ENCODE assay signal across 25 cellular contexts in the genomic region with DNA sequence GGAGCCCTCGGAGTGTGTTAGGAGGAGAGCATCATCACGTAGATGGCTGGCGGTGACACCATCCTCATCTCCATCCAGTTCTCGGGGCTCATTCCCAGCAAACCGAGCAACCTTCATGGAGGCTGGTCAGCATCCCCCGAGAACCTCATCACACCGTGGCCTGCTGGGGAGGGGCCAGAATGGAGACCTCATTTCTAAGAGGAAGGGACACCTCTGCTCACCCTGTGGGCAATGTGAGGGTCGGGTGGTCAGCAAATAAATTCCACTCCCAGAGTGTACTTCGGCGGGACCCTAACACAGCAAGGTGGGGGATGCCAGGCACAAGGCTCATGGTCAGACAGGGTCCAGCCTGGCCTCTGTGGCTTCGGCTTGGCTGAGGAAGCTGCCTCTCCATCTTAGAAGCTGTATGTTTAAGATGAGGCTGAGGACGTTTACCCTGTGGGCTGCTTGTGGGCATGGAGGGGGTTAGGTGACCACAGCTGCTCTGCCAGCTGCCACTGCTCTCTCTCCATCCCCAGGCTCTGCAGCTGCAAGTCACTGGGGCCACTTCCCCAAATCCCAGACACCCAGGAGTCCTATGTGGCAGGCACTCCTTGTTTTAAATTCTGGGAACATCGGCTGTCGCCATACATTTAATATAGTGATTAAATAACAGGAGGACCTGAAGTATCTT. TPM values are rescaled to one million over a fixed set of nuclear protein-coding genes. Genes with fewer than 3 reads are reported as not detected.
"Had no signal": no experiment of that assay in that cellular context is flagged by ENCODE, and none has a peak within 500 bp of the region (broad histone marks: within the 10 kb centered on the region; RNA-seq: fewer than 3 reads in every experiment).

No MANE protein-coding gene starts in this region.

- H3K9ac ChIP-seq: KMS-11 had no signal

- H3K27me3 ChIP-seq: brain microvascular endothelial cell had no signal

- DNase-seq: activated CD4-positive, alpha-beta T cell treated with anti-CD3 and anti-CD28 coated beads, Interleukin-2, amount 10 ng/mL, durations not matched to agents 24 days and 14 days; activated CD4-positive, alpha-beta T cell treated with anti-CD3 and anti-CD28 coated beads, Interleukin-2, amount 50 U/mL, for 48 hours; activated CD4-positive, CD25-positive, alpha-beta regulatory T cell treated with anti-CD3 and anti-CD28 coated beads, Interleukin-2, amount 50 U/mL, for 72 hours; activated CD8-positive, alpha-beta memory T cell treated with anti-CD3 and anti-CD28 coated beads for 24 hours; activated gamma-delta T cell treated with Interleukin-2 at 50 U/mL for 16 hours; activated naive CD4-positive, alpha-beta T cell treated with anti-CD3 and anti-CD28 coated beads, Interleukin-2, amount 10 ng/mL, durations not matched to agents 7 days and 5 days; activated naive CD8-positive, alpha-beta T cell treated with anti-CD3 and anti-CD28 coated beads for 36 hours; activated T-cell treated with anti-CD3 and anti-CD28 coated beads for 4 hours; activated T-cell treated with anti-CD3 and anti-CD28 coated beads, Interleukin-2, amount 50 U/mL, for 48 hours; brain microvascular endothelial cell; MM.1S; NCI-H1105 treated with DMSO at 0.1 percent for 48 hours; NCI-H146; NCI-H187 treated with DMSO at 0.1 percent for 48 hours; NCI-H2081 treated with DMSO at 0.1 percent for 48 hours; NCI-H446; NCI-H524; PC-3; SHP77 treated with DMSO at 0.1 percent for 48 hours; T-helper 17 cell; T-helper 9 cell had no signal

- ATAC-seq: activated T-helper 17 cell treated with anti-CD3 and anti-CD28 coated beads, Interleukin-2, amount 50 U/mL, for 72 hours; PC-3; T-helper 17 cell; WTC11 had no signal

- H3K4me3 ChIP-seq: cardiac muscle cell had no signal

- H3K36me3 ChIP-seq: brain microvascular endothelial cell, cardiac muscle cell had no signal

- H3K4me2 ChIP-seq: KMS-11 had no signal

- H3K27ac ChIP-seq: brain microvascular endothelial cell, cardiac muscle cell, KMS-11 had no signal

RNA-seq across cellular contexts. Expression of a gene that starts 56.5 kb away (rescaled TPM):
- total RNA-seq: activated T-helper 17 cell treated with anti-CD3 and anti-CD28 coated beads, Interleukin-2, amount 50 U/mL, for 72 hours; T-helper 17 cell had no signal
